8 cellular contexts compared by ENCODE assay signal in genomic region chr3:142828703-142829304, GRCh38.
A peak's percentile ranks its signal among the peaks of the same experiment; 100 is the strongest.
DNase-seq lines count a peak whose midpoint lies in the region; ATAC-seq and TF ChIP-seq lines count a peak whose summit lies in the region.

No MANE protein-coding gene starts in this region.

- TF ChIP-seq CTCF in GM10266 (IDR thresholded peaks at IDR 0.05; ENCODE audit: control insufficient read depth, insufficient read depth, low read depth, missing control alignments), result peak; percentile 91
- TF ChIP-seq CTCF in foreskin keratinocyte (conservative IDR thresholded peaks at IDR 0.05), result peak; percentile 96
- TF ChIP-seq CTCF in omental fat pad (IDR thresholded peaks at IDR 0.05), result peak in 1 of 3 donors; percentile 73

- no peak overlapping the region for H3K27ac ChIP-seq in foreskin keratinocyte

- peak; percentile 98 for ATAC-seq in foreskin keratinocyte
- peak; percentile 96 for ATAC-seq in omental fat pad (ENCODE audit: low FRiP score)

- H3K4me1 ChIP-seq in foreskin keratinocyte, result no peaks in the 10 kb centered on the region

- peaks cover 3% of the 10 kb centered on the region for H3K27me3 ChIP-seq in foreskin keratinocyte

- DNase-seq in GM10266 (ENCODE audit: extremely low spot score), result peak; percentile 64
- peak; percentile 69 for DNase-seq in HCEC 1CT
- peak; percentile 80 for DNase-seq in LoVo (ENCODE audit: low spot score)
- DNase-seq in RKO (ENCODE audit: low spot score), result peak; percentile 77
- DNase-seq in activated T-helper 1 cell treated with anti-CD3 and anti-CD28 coated beads, Interleukin-2, amount 50 U/mL, for 16 hours (ENCODE audit: low read depth in 1 of 2, low spot score in 1 of 2), result peak; percentile 7 to 21
- peak; percentile 26 to 57 for DNase-seq in foreskin keratinocyte
- DNase-seq in omental fat pad (ENCODE audit: low spot score), result peak; percentile 85
- DNase-seq in ureter (ENCODE audit: low spot score), result peak; percentile 86

Comparison
In these comparisons a context has a peak if more than half of its experiments do, and no peak if none do; other contexts are left out.
1. DNase-seq: peak in every context shown above with its lines; median percentile 86 in ureter; 85 in omental fat pad; 80 in LoVo; 77 in RKO; 69 in HCEC 1CT; 64 in GM10266; 42 in foreskin keratinocyte; 14 in activated T-helper 1 cell treated with anti-CD3 and anti-CD28 coated beads, Interleukin-2, amount 50 U/mL, for 16 hours.